Comparison of ENCODE assay signal across 19 cellular contexts in genomic region chr6:143222310-143222709, GRCh38.
"Had no signal": no experiment of that assay in that cellular context is flagged by ENCODE, and none has a peak within 500 bp of the region (broad histone marks: within the 10 kb centered on the region; RNA-seq: fewer than 3 reads in every experiment).

No MANE protein-coding gene starts in this region.

- H3K27ac ChIP-seq: prostate gland, VCaP had no signal

- DNase-seq: activated CD4-positive, alpha-beta memory T cell treated with anti-CD3 and anti-CD28 coated beads, Interleukin-2, amount 10 ng/mL, durations not matched to agents 7 days and 5 days; activated CD4-positive, alpha-beta T cell treated with anti-CD3 and anti-CD28 coated beads for 36 hours; activated CD8-positive, alpha-beta memory T cell treated with anti-CD3 and anti-CD28 coated beads, Interleukin-2, amount 50 U/mL, for 4 hours; activated naive CD8-positive, alpha-beta T cell treated with anti-CD3 and anti-CD28 coated beads, Interleukin-2, amount 10 ng/mL, durations not matched to agents 7 days and 5 days; activated T-cell treated with anti-CD3 and anti-CD28 coated beads, Interleukin-2, amount 50 U/mL, for 72 hours; aorta; foreskin melanocyte; kidney; mucosa of descending colon; small intestine; T-cell; T1000; transverse colon had no signal

- ATAC-seq: activated CD4-positive, alpha-beta T cell treated with anti-CD3 and anti-CD28 coated beads for 36 hours; activated T-cell treated with anti-CD3 and anti-CD28 coated beads, Interleukin-2, amount 50 U/mL, for 72 hours; natural killer cell treated with Interleukin-12 subunit alpha and Interleukin-12 subunit beta and Interleukin-15 and Interleukin-18, amount 100 ng/mL, for 72 hours; T-cell had no signal

- FAIRE-seq: bronchial epithelial cell, colon, kidney, small intestine had no signal

- H3K4me3 ChIP-seq: lung, mucosa of descending colon, prostate gland, transverse colon had no signal

- H3K27me3 ChIP-seq: transverse colon had no signal

- H3K9me3 ChIP-seq: mucosa of descending colon, prostate gland, transverse colon had no signal

- H3K36me3 ChIP-seq: prostate gland, transverse colon had no signal

- H3K4me1 ChIP-seq: prostate gland had no signal
